ENCODE assay signal across 8 cellular contexts in the genomic region with DNA sequence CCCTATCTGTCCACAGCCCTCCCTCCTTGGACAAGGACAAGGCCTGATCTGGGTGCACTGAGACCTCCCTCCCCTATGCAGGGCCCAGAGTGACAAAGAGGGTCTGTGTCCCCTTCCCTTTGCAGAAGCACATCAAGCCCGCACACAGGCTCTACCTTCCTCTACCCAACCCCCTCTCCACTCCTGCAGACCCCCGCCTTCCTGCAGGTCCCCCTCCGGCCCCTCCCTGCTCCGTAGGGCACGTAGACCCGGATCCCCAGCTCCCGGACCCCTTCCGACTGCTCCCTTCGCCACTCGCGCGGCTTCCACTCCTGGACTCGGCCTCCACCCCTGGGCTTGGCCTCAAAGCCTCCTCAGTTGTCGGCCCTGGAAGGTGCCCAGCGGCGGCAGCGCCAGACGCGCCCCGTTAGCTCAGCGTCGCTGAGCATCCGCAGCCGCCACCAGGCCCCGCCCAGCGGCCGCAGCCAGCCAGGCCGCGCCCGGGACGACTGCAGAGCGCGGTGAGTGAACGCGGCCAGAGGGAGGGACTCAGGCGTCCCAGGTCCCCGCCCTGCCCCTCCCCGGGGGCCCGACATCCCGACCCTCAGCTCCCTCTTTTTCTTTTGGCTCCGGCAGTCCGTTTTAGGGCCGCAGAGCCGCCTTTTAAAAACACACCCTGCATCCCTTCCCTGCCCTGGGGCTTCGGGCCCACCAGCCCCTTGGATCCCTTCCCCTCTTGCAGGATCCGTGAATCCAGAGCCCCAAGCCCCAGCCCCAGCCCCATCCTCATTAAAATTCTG. TPM values are rescaled to one million over a fixed set of nuclear protein-coding genes. Genes with fewer than 3 reads are reported as not detected.
DNase-seq lines count a peak whose midpoint lies in the region; ATAC-seq and TF ChIP-seq lines count a peak whose summit lies in the region.

No MANE protein-coding gene starts in this region.

- H3K4me1 ChIP-seq in thyroid gland = peaks cover 11 to 26% of the 10 kb centered on the region in 2 donors

- no peaks in the 10 kb centered on the region for H3K36me3 ChIP-seq in thyroid gland

- no peak for TF ChIP-seq CTCF in nephron (IDR thresholded peaks at IDR 0.05; ENCODE audit: unreplicated experiment in 3 of 3)
- no peak for TF ChIP-seq CTCF in thyroid gland (IDR thresholded peaks at IDR 0.05)

- peak; percentile 79 for DNase-seq in RKO (ENCODE audit: low spot score)
- DNase-seq in activated naive CD4-positive, alpha-beta T cell treated with anti-CD3 and anti-CD28 coated beads, Interleukin-2, amount 50 U/mL, for 16 hours = peak; percentile 55
- peak; percentile 86 for DNase-seq in globus pallidus (ENCODE audit: low spot score)
- DNase-seq in thyroid gland = peak; percentile 52 to 57
- no peak for DNase-seq in NCI-H524 (lab: John Stamatoyannopoulos, UW)

- H3K4me1 Mint-ChIP-seq in nephron = peaks cover 21% of the 10 kb centered on the region

- no peaks in the 10 kb centered on the region for H3K27me3 ChIP-seq in thyroid gland

- H3K36me3 Mint-ChIP-seq in nephron (ENCODE audit: low read depth) = peaks cover 2% of the 10 kb centered on the region

- TF ChIP-seq POLR2A in GM15510 (IDR thresholded peaks at IDR 0.05; ENCODE audit: borderline replicate concordance, extremely low read depth, insufficient read length) = peak; percentile 42
- TF ChIP-seq POLR2A in thyroid gland (IDR thresholded peaks at IDR 0.05) = no peak

- peak overlapping the region; percentile 97 to 99 (median 99) for H3K27ac Mint-ChIP-seq in nephron

- WGBS in thyroid gland, 2 donors = 2 to 3% methylated on average over 24 to 26 of the region's 46 CpGs

- H3K27me3 Mint-ChIP-seq in nephron (ENCODE audit: low read depth) = no peaks in the 10 kb centered on the region

- H3K27ac ChIP-seq in thyroid gland = peak overlapping the region in 1 of 3 donors; percentile 97

- H3K4me3 Mint-ChIP-seq in nephron = peak overlapping the region; percentile 99 to 100 (median 100)

- intact Hi-C loops in thyroid gland (cut with DNase I) = no loop called here

- H3K9me3 Mint-ChIP-seq in nephron = no peaks in the 10 kb centered on the region

- no peak for ATAC-seq in HG02588 (IDR thresholded peaks at IDR 0.05; ENCODE audit: unreplicated experiment)

- H3K4me3 ChIP-seq in thyroid gland (replicated peaks in 1 of 3) = peak overlapping the region in 1 of 3 donors; percentile 21

- H3K9me3 ChIP-seq in thyroid gland = no peaks in the 10 kb centered on the region

RNA-seq across cellular contexts. Expression of a gene that starts 1.6 kb away (rescaled TPM):
- total RNA-seq in thyroid gland = 10 to 100 TPM; 16.4 to 37.8 (median 21.8) TPM

RNA-seq across cellular contexts. Expression of a gene that starts 15.9 kb away (rescaled TPM):
- total RNA-seq in thyroid gland = not detected

RNA-seq across cellular contexts. Expression of a gene that starts 42.0 kb away (rescaled TPM):
- under 1 TPM in 3 of 4 donors, not detected in 1; 0.11 to 0.59 (median 0.27) TPM for total RNA-seq in thyroid gland

RNA-seq across cellular contexts. Expression of a gene that starts 43.0 kb away (rescaled TPM):
- not detected for total RNA-seq in thyroid gland

Comparison
In these comparisons a context has a peak if more than half of its experiments do, and no peak if none do; other contexts are left out.
1. DNase-seq: peak in RKO (single experiment), activated naive CD4-positive, alpha-beta T cell treated with anti-CD3 and anti-CD28 coated beads, Interleukin-2, amount 50 U/mL, for 16 hours (single experiment), globus pallidus (single experiment) and thyroid gland (2 of 2); none in NCI-H524 (0 of 2).